In the genomic region with DNA sequence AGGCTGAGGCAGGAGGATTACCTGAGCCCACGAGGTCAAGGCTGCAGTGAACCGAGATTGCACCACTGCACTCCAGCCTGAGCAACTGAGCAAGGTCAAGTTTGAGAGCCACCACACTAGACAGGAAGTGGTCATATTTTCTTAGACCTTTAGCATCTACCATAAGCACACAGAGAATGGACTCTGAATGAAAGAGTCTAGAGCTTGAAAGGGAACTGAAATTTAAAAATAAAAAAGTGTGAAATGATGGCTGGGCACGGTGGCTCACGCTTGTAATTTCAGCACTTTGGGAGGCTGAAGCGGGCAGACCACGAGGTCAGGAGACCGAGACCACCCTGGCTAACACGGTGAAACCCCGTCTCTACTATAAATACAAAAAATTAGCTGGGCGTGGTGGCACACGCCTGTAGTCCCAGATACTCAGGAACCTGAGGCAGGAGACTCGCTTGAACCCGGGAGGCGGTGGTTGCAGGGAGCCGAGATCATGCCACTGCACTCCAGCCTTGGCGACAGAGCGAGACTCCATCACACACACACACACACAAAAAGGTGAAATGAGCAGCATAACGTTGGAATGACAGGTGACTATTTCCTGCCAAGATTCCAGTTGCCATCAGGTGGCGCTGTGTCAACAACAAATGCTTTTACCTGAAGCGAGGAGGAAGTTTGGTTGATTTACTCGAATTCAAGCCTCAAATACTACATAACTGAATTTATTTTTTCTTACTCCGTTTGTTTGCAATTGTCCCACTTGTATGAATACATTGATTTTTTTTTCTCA, we compare ENCODE assay signal across 8 cellular contexts.
DNase-seq lines count a peak whose midpoint lies in the region; ATAC-seq and TF ChIP-seq lines count a peak whose summit lies in the region.

No MANE protein-coding gene starts in this region.

- peak; percentile 60; the same call in 1 of the 2 replicates for TF ChIP-seq CTCF in WI38 (IDR thresholded peaks at IDR 0.05; ENCODE audit: low read depth, low read length)
- TF ChIP-seq CTCF in cardiac fibroblast (IDR thresholded peaks at IDR 0.05; ENCODE audit: low read depth, low read length), result peak; percentile 72

- ATAC-seq in HG02938 (IDR thresholded peaks at IDR 0.05; ENCODE audit: unreplicated experiment), result peak; percentile 88

- DNase-seq in NK-92 treated with Interleukin-12 subunit alpha and Interleukin-12 subunit beta, amount 100 ng/mL, for 24 hours (lab: John Stamatoyannopoulos, UW), result peak; percentile 29
- DNase-seq in NK-92 (lab: John Stamatoyannopoulos, UW; ENCODE audit: unreplicated experiment) (no peak), NCI-H187 treated with DMSO at 0.1 percent for 48 hours (lab: John Stamatoyannopoulos, UW) (peak; percentile 17), cardiac fibroblast (ENCODE audit: low read depth in 2 of 2) (peak; percentile 85 to 86), islet precursor cell (peak; percentile 82)
- peak; percentile 50 to 74 for DNase-seq in stimulated activated CD4-positive, alpha-beta T cell treated with anti-CD3 and anti-CD28 coated beads, Interleukin-15, amount 100 ng/mL, for 48 hours (ENCODE audit: low read depth in 2 of 2)

- H3K4me3 ChIP-seq in WI38 (ENCODE audit: low read depth, low read length), result no peak overlapping the region
- H3K4me3 ChIP-seq in cardiac fibroblast (replicated peaks in 1 of 2; ENCODE audit: low read depth in 2 of 2, low read length in 2 of 2), result no peak overlapping the region
